9 cellular contexts compared by ENCODE assay signal in the genomic region with DNA sequence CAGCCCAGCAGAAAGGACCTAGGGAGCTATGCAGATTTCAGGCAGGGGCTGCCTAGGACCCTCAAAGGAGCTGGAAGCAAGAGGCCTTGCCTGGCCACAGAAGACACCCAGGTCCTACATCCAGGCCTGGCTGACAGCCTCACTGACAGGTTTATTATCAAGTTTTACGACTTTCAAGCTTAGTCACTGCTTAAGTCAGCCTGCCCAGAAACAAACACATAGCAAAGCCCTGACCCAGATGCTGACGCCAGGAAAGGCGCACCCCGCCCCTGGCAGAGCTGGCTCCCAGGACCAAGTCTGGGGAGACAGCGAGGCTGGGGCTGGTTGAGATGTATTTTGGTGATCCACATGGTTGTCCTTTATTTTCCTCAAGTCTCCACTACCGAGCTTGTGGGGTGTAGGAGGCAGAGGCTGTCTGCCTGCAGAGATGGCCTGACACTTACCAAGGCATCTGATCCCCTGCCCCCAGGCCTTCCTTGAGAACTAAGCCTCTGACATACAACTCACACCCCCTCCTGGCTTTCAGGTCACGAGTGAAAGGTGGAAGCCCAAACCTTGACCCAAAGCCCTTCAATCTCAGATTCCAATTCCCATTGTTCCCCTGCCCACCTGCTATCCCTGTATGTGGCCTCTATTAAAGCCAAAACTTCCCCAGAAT.
DNase-seq lines count a peak whose midpoint lies in the region; ATAC-seq, FAIRE-seq and TF ChIP-seq lines count a peak whose summit lies in the region.
"Had no signal": no experiment of that assay in that cellular context is flagged by ENCODE, and none has a peak within 500 bp of the region (broad histone marks: within the 10 kb centered on the region; RNA-seq: fewer than 3 reads in every experiment).

No MANE protein-coding gene starts in this region.

- no peaks in the 10 kb centered on the region for H3K9me3 ChIP-seq in PC-3 (ENCODE audit: low read length)
- H3K9me3 ChIP-seq in gastrocnemius medialis: no peaks in the 10 kb centered on the region
- H3K9me3 ChIP-seq: thyroid gland had no signal

- no peaks in the 10 kb centered on the region for H3K36me3 ChIP-seq in GM23338 (ENCODE audit: insufficient read depth)
- H3K36me3 ChIP-seq in PC-3 (ENCODE audit: low read depth, low read length): no peaks in the 10 kb centered on the region
- H3K36me3 ChIP-seq in gastrocnemius medialis: no peaks in the 10 kb centered on the region
- H3K36me3 ChIP-seq: thyroid gland had no signal

- H3K27ac ChIP-seq in GM23338 (ENCODE audit: low read depth): no peak overlapping the region
- H3K27ac ChIP-seq in PC-3 (ENCODE audit: low read length): peak overlapping the region; percentile 90
- peak overlapping the region in 2 of 4 donors; percentile 23 to 33 for H3K27ac ChIP-seq in gastrocnemius medialis
- H3K27ac ChIP-seq: thyroid gland had no signal

- H3K4me2 ChIP-seq in GM23338 (no peak overlapping the region), PC-3 (ENCODE audit: low read length) (peak overlapping the region; percentile 59)

- H3K4me1 ChIP-seq in GM23338 (ENCODE audit: insufficient read depth) (no peaks in the 10 kb centered on the region; the same call in 1 of the 2 replicates), PC-3 (ENCODE audit: insufficient read depth, low read length) (peaks cover 31% of the 10 kb centered on the region), gastrocnemius medialis (no peaks in the 10 kb centered on the region)

- H3K9me2 ChIP-seq in GM23338 (ENCODE audit: insufficient read depth) (no peaks in the 10 kb centered on the region), PC-3 (replicated peaks; ENCODE audit: low read length) (no peaks in the 10 kb centered on the region)

- H3K9ac ChIP-seq in PC-3 (ENCODE audit: low read length): peak overlapping the region; percentile 56

- intact Hi-C loops in PC-3 (cut with micrococcal nuclease) (loop anchor here (5.0 kb wide), 1 partner anchor 90 kb away; no protein-coding TSS in a partner anchor), gastrocnemius medialis (cut with DNase I; ENCODE audit: low total_unique reads) (no loop called here)

- H3K4me1 Mint-ChIP-seq in GM23338: peaks cover 21% of the 10 kb centered on the region

- peaks cover 3% of the 10 kb centered on the region for H3K27me3 Mint-ChIP-seq in GM23338 (ENCODE audit: insufficient read depth, low read depth, poor library complexity)

- TF ChIP-seq POLR2A in gastrocnemius medialis (IDR thresholded peaks at IDR 0.05): no peak

- BruUV-seq in PC-3 (replicated peaks; lab: Mats Ljungman, UMichigan): no TSS peak

- peak overlapping the region; percentile 90; the same call in 1 of the 2 replicates for H2AFZ ChIP-seq in GM23338
- peak overlapping the region; percentile 42 for H2AFZ ChIP-seq in PC-3 (ENCODE audit: low read length)

- POLR2A ChIA-PET in PC-3 (lab: Charles Lee; ENCODE audit: unreplicated experiment): no interaction called here

- no peaks in the 10 kb centered on the region for H4K20me1 ChIP-seq in GM23338 (replicated peaks; ENCODE audit: insufficient read depth)
- no peaks in the 10 kb centered on the region for H4K20me1 ChIP-seq in PC-3 (ENCODE audit: low read length)

- CTCF ChIA-PET in PC-3 (lab: Charles Lee): interaction anchor here (1.1 to 1.4 kb wide), 2 partner anchors 19 to 20 kb away, joined by 4 read pairs; no protein-coding TSS in a partner anchor

- H3K79me2 ChIP-seq in GM23338 (replicated peaks; ENCODE audit: insufficient read depth) (no peaks in the 10 kb centered on the region), PC-3 (ENCODE audit: low read length) (no peaks in the 10 kb centered on the region)

- TF ChIP-seq CTCF in GM23338 (conservative IDR thresholded peaks at IDR 0.05; ENCODE audit: low read depth in 2 of 2) (no peak), PC-3 (conservative IDR thresholded peaks at IDR 0.05; ENCODE audit: low read depth, low read length) (no peak), gastrocnemius medialis (IDR thresholded peaks at IDR 0.05 in 4 of 5, conservative IDR thresholded peaks at IDR 0.05 in 1 of 5) (no peak), D721Med (IDR thresholded peaks at IDR 0.05; ENCODE audit: insufficient read depth, missing control alignments) (no peak)

- H3K36me3 Mint-ChIP-seq in GM23338 (ENCODE audit: low read depth): no peaks in the 10 kb centered on the region

- FAIRE-seq in D721Med (lab: Jason Lieb, UNC): no peak

- in situ Hi-C loops in gastrocnemius medialis (cut with MboI; ENCODE audit: low sequenced_read_pairs in 4 of 4): no loop called here

- peaks cover 6% of the 10 kb centered on the region; the same call in 2 of the 3 replicates for H3K9me3 Mint-ChIP-seq in GM23338

- H3K4me3 Mint-ChIP-seq in GM23338: no peak overlapping the region

- H3K4me3 ChIP-seq in GM23338 (no peak overlapping the region), PC-3 (ENCODE audit: low read length) (no peak overlapping the region), gastrocnemius medialis (no peak overlapping the region)
- H3K4me3 ChIP-seq: thyroid gland had no signal

- no peak overlapping the region for H3K27ac Mint-ChIP-seq in GM23338

- DNase-seq in GM23338 (ENCODE audit: low spot score) (no peak), PC-3 (peak; percentile 91), fibroblast of the conjunctiva (ENCODE audit: low read depth) (peak; percentile 20), gastrocnemius medialis (peak; percentile 15 to 63), D721Med (ENCODE audit: insufficient read length, low spot score) (no peak), KG1 (lab: John Stamatoyannopoulos, UW) (no peak), AML-193 (lab: John Stamatoyannopoulos, UW) (no peak)
- DNase-seq: thyroid gland had no signal

- ATAC-seq in GM23338 (peak; percentile 52), PC-3 (peak; percentile 95), gastrocnemius medialis (peak; percentile 81 to 85), HG03457 (IDR thresholded peaks at IDR 0.05; ENCODE audit: unreplicated experiment) (no peak)

- H3K27me3 ChIP-seq in GM23338 (ENCODE audit: insufficient read depth): no peaks in the 10 kb centered on the region
- no peaks in the 10 kb centered on the region for H3K27me3 ChIP-seq in PC-3 (ENCODE audit: low read length)
- no peaks in the 10 kb centered on the region for H3K27me3 ChIP-seq in gastrocnemius medialis
- H3K27me3 ChIP-seq: thyroid gland had no signal

- H3F3A ChIP-seq in GM23338 (replicated peaks; ENCODE audit: low read depth) (no peaks in the 10 kb centered on the region), PC-3 (ENCODE audit: low read length, unreplicated experiment) (no peaks in the 10 kb centered on the region)

TF ChIP-seq in GM23338, 12 proteins besides CTCF, POLR2A, EP300 and RAD21:
- TF ChIP-seq STAT1 (IDR thresholded peaks at IDR 0.05; ENCODE audit: unreplicated experiment) (no peak), EZH2 (IDR thresholded peaks at IDR 0.05; ENCODE audit: low read depth, unreplicated experiment) (no peak), CREB1 (CRISPR knock-in tag; IDR thresholded peaks at IDR 0.05; ENCODE audit: low read depth) (no peak), POLR2AphosphoS5 (IDR thresholded peaks at IDR 0.05; ENCODE audit: low read depth) (no peak), ZNF331 (CRISPR knock-in tag; IDR thresholded peaks at IDR 0.05; ENCODE audit: low read depth) (no peak)

Comparison
In these comparisons a context has a peak if more than half of its experiments do, and no peak if none do; other contexts are left out.
1. DNase-seq: peak in PC-3 (single experiment), fibroblast of the conjunctiva (single experiment) and gastrocnemius medialis (2 of 2); none in GM23338 (single experiment), D721Med (single experiment), KG1 (single experiment) and AML-193 (0 of 2).